12 cellular contexts compared by ENCODE assay signal in the genomic region with DNA sequence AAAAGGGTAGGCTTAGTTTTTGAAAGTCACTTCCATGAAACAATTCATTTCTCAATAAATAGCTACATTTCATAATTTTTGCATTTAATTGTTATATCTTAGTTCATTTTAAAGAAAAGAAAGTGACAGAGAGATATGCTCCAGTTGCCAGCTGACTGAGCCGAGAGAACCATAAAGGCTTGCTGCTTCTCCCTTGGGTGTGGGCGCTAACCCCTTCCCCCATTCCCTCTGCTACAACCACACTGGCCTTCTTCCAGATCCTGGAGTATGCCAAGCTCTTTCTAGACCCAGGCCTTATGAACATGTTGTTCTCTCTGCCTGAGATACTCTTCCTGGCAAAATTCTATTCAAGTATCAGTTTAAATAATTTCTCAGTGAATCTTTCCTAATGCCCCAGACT. TPM values are rescaled to one million over a fixed set of nuclear protein-coding genes. Genes with fewer than 3 reads are reported as not detected.
DNase-seq lines count a peak whose midpoint lies in the region; ATAC-seq, FAIRE-seq and TF ChIP-seq lines count a peak whose summit lies in the region.
"Had no signal": no experiment of that assay in that cellular context is flagged by ENCODE, and none has a peak within 500 bp of the region (broad histone marks: within the 10 kb centered on the region; RNA-seq: fewer than 3 reads in every experiment).

No MANE protein-coding gene starts in this region.

- no peak overlapping the region for H4K91ac ChIP-seq in neuronal stem cell (ENCODE audit: low read depth, low read length, poor library complexity)

- H3K4me2 ChIP-seq in K562 (ENCODE audit: insufficient read depth, low read length) (peak overlapping the region; percentile 34), neuronal stem cell (ENCODE audit: insufficient read depth, low read length, poor library complexity, severe bottlenecking) (no peak overlapping the region)

- no peak overlapping the region for H2BK15ac ChIP-seq in neuronal stem cell (ENCODE audit: low read length)

- H3K79me1 ChIP-seq in neuronal stem cell (ENCODE audit: low read depth, low read length), result no peaks in the 10 kb centered on the region

- BruUV-seq in K562 (replicated peaks; lab: Mats Ljungman, UMichigan), result no TSS peak

- peak overlapping the region; percentile 13 to 67; a peak in 3 of 4 replicates for H3K9ac ChIP-seq in K562 (ENCODE audit: insufficient read depth in 1 of 2, low read depth in 2 of 2, low read length in 2 of 2)
- H3K9ac ChIP-seq in subcutaneous abdominal adipose tissue (ENCODE audit: low read length in 5 of 5), result peak overlapping the region in 2 of 5 donors; percentile 25 to 63
- H3K9ac ChIP-seq in neuronal stem cell (ENCODE audit: low read depth, low read length, poor library complexity), result no peak overlapping the region

- no peaks in the 10 kb centered on the region for H4K20me1 ChIP-seq in K562 (replicated peaks; ENCODE audit: control insufficient read depth, insufficient read depth, low read length)

- no peak for ATAC-seq in K562
- no peak for ATAC-seq in GM18511 (IDR thresholded peaks at IDR 0.05; ENCODE audit: unreplicated experiment)
- ATAC-seq: PC-3 had no signal

- TF ChIP-seq CTCF in K562 (IDR thresholded peaks at IDR 0.05 in 2 of 3, conservative IDR thresholded peaks at IDR 0.05 in 1 of 3; ENCODE audit: insufficient read depth in 2 of 3, low read depth in 1 of 3, low read length in 3 of 3), result no peak
- no peak for TF ChIP-seq CTCF in GM10266 (IDR thresholded peaks at IDR 0.05; ENCODE audit: control insufficient read depth, insufficient read depth, low read depth, missing control alignments)

- H2BK12ac ChIP-seq in neuronal stem cell (ENCODE audit: low read length), result no peak overlapping the region

- no peaks in the 10 kb centered on the region for H3K27me3 ChIP-seq in K562 (ENCODE audit: control insufficient read depth in 2 of 2, insufficient read depth in 2 of 2, low read length in 2 of 2)
- no peaks in the 10 kb centered on the region for H3K27me3 ChIP-seq in layer of hippocampus (ENCODE audit: control insufficient read depth, insufficient read depth, low read length)
- H3K27me3 ChIP-seq in subcutaneous abdominal adipose tissue (ENCODE audit: control insufficient read depth in 5 of 5, insufficient read depth in 4 of 5, low read length in 5 of 5), result no peaks in the 10 kb centered on the region
- H3K27me3 ChIP-seq in neuronal stem cell (ENCODE audit: control insufficient read depth in 3 of 3, insufficient read depth in 3 of 3, low read depth in 1 of 3, low read length in 3 of 3), result no peaks in the 10 kb centered on the region

- H3K79me2 ChIP-seq in K562 (ENCODE audit: control insufficient read depth, insufficient read depth, low read length), result peaks cover 99% of the 10 kb centered on the region

- CTCF ChIA-PET in K562 (lab: Yijun Ruan, JAX; ENCODE audit: low intra/inter-chr PET ratio), result no interaction called here

- no peak overlapping the region for H4K8ac ChIP-seq in neuronal stem cell (ENCODE audit: low read depth, low read length)

- H2BK120ac ChIP-seq in neuronal stem cell (ENCODE audit: low read depth, low read length), result no peak overlapping the region

- no peak overlapping the region for H3K18ac ChIP-seq in neuronal stem cell (ENCODE audit: low read length)

- no peak overlapping the region for H3K14ac ChIP-seq in neuronal stem cell (ENCODE audit: low read length)

- H2BK5ac ChIP-seq in neuronal stem cell (ENCODE audit: low read length), result no peak overlapping the region

- H3K4me1 ChIP-seq in K562 (replicated peaks in 1 of 2; ENCODE audit: control insufficient read depth in 2 of 2, insufficient read depth in 2 of 2, low read length in 2 of 2) (peaks cover 25 to 76% of the 10 kb centered on the region in 2 experiments), subcutaneous abdominal adipose tissue (ENCODE audit: control insufficient read depth in 5 of 5, insufficient read depth in 5 of 5, low read length in 5 of 5) (peaks cover 0 to 74% (median 53%) of the 10 kb centered on the region in 5 donors), neuronal stem cell (ENCODE audit: control insufficient read depth in 2 of 2, insufficient read depth in 1 of 2, low read depth in 1 of 2, low read length in 2 of 2) (peaks cover 0 to 8% of the 10 kb centered on the region in 2 donors)

- no peaks in the 10 kb centered on the region for H3K9me1 ChIP-seq in K562 (ENCODE audit: control insufficient read depth, insufficient read depth, low read length)

- H3K4me3 ChIP-seq in K562, result no peak overlapping the region
- no peak overlapping the region for H3K4me3 ChIP-seq in subcutaneous abdominal adipose tissue (ENCODE audit: low read depth in 1 of 5, low read length in 5 of 5)
- no peak overlapping the region for H3K4me3 ChIP-seq in neuronal stem cell (ENCODE audit: low read length in 2 of 2)
- H3K4me3 ChIP-seq: skin epidermis had no signal

- 46% methylated on average over 2 of the region's 2 CpGs for WGBS in K562 (ENCODE audit: insufficient coverage, low coverage, missing lambda C conversion rate)
- WGBS in neuronal stem cell (ENCODE audit: extremely low coverage in 2 of 2, insufficient read length in 2 of 2, insufficient replicate concordance in 1 of 2), 2 donors, result no CpG with 5 or more reads among the region's 2 CpGs

- intact Hi-C loops in K562 (cut with micrococcal nuclease), result no loop called here

- H3K9me3 ChIP-seq in K562 (replicated peaks; ENCODE audit: control insufficient read depth, insufficient read depth, low read depth, low read length), result peaks cover 2% of the 10 kb centered on the region; the same call in 1 of the 2 replicates
- H3K9me3 ChIP-seq in subcutaneous abdominal adipose tissue (ENCODE audit: control insufficient read depth in 5 of 5, low read length in 5 of 5), result peaks cover 0 to 3% (median 0%) of the 10 kb centered on the region in 5 donors
- H3K9me3 ChIP-seq in neuronal stem cell (replicated peaks in 1 of 2; ENCODE audit: control insufficient read depth in 2 of 2, insufficient read depth in 1 of 2, low read depth in 1 of 2, low read length in 2 of 2), result peaks cover 2 to 4% of the 10 kb centered on the region in 2 donors

- H3K23ac ChIP-seq in neuronal stem cell (ENCODE audit: low read depth, low read length, poor library complexity), result no peak overlapping the region

- in situ Hi-C loops in K562 (cut with MboI), result no loop called here

- no peak overlapping the region for H3K4ac ChIP-seq in neuronal stem cell (ENCODE audit: low read length)

- H2AFZ ChIP-seq in K562 (ENCODE audit: low read depth, low read length) (no peak overlapping the region), neuronal stem cell (ENCODE audit: low read length) (no peak overlapping the region)

- FAIRE-seq in K562 (lab: Jason Lieb, UNC), result no peak

- H3K36me3 ChIP-seq in K562 (ENCODE audit: control insufficient read depth, insufficient read depth, low read length), result peaks cover 16% of the 10 kb centered on the region; the same call in 2 of the 3 replicates
- H3K36me3 ChIP-seq in subcutaneous abdominal adipose tissue (ENCODE audit: control insufficient read depth in 5 of 5, insufficient read depth in 5 of 5, low read length in 5 of 5), result no peaks in the 10 kb centered on the region
- no peaks in the 10 kb centered on the region for H3K36me3 ChIP-seq in neuronal stem cell (replicated peaks in 1 of 2; ENCODE audit: control insufficient read depth in 2 of 2, insufficient read depth in 2 of 2, low read length in 2 of 2)

- no peak overlapping the region for H2AK5ac ChIP-seq in neuronal stem cell (ENCODE audit: low read depth, low read length)

- no peak for TF ChIP-seq RAD21 in K562 (CRISPR knock-in tag; conservative IDR thresholded peaks at IDR 0.05 in 1 of 2, IDR thresholded peaks at IDR 0.05 in 1 of 2)

- DNase-seq in NCI-H1694 treated with DMSO at 0.1 percent for 48 hours (lab: John Stamatoyannopoulos, UW), result peak; percentile 56
- DNase-seq in K562 (ENCODE audit: extremely low read depth in 1 of 4, low spot score in 3 of 4), result no peak
- no peak for DNase-seq in neuronal stem cell (ENCODE audit: low spot score)
- DNase-seq in COLO829 (ENCODE audit: low spot score), result no peak
- DNase-seq in GM10266 (ENCODE audit: extremely low spot score), result no peak
- DNase-seq: CD4-positive, alpha-beta T cell; PC-3; T-helper 2 cell had no signal

- TF ChIP-seq POLR2A in K562 (conservative IDR thresholded peaks at IDR 0.05), result no peak

- POLR2A ChIA-PET in K562 (lab: Yijun Ruan, JAX), result no interaction called here

- TF ChIP-seq EP300 in K562 (IDR thresholded peaks at IDR 0.05; ENCODE audit: low read length), result no peak

- H3K27ac ChIP-seq in K562 (ENCODE audit: extremely low read depth, low read depth, low read length), result peak overlapping the region; percentile 45
- H3K27ac ChIP-seq in layer of hippocampus (ENCODE audit: low read depth, low read length), result peak overlapping the region; percentile 74
- H3K27ac ChIP-seq in subcutaneous abdominal adipose tissue (ENCODE audit: low read depth, low read length), result peak overlapping the region; percentile 95
- no peak overlapping the region for H3K27ac ChIP-seq in neuronal stem cell (replicated peaks; ENCODE audit: low read length)

RNA-seq across cellular contexts. Expression of a gene that starts 12.3 kb away (rescaled TPM):
- 326 and 417 TPM in 2 replicates for total RNA-seq in K562 (2011; cell fraction: chromatin; rRNA removed; ENCODE audit: low replicate concordance)
- total RNA-seq in K562 (2011; cell fraction: nucleolus; rRNA removed), result 241 and 283 TPM in 2 replicates
- total RNA-seq in K562 (2011; cell fraction: nucleoplasm; rRNA removed), result 391 and 568 TPM in 2 replicates
- total RNA-seq in K562 (2014; rRNA removed) (35.5 and 41.4 TPM in 2 replicates), K562 (2014; rRNA removed; fragmentation: Illumina TruSeq; extraction: Trizol) (91.0 and 110 TPM in 2 replicates), K562 (2015; rRNA removed; fragmentation: Illumina TruSeq; extraction: Trizol) (88.2 and 96.9 TPM in 2 replicates), K562 (2021) (110 and 112 TPM in 2 replicates)
- polyA plus RNA-seq in K562 (2011; rRNA removed) (78.2 and 92.1 TPM in 2 replicates), K562 (2014; fragmentation: Illumina TruSeq; extraction: Trizol) (65.0 and 68.2 TPM in 2 replicates), K562 (2014; fragmentation: Nextera tagmentation; extraction: Ambion mirVana) (10 to 100 TPM; 27.4 to 33.3 TPM), K562 (2014; rRNA removed) (41.4 and 43.4 TPM in 2 replicates)
- polyA plus RNA-seq in K562 (2011; cell fraction: cytosol; rRNA removed), result 40.5 and 54.0 TPM in 2 replicates
- polyA plus RNA-seq in K562 (2011; cell fraction: nucleus; rRNA removed), result 57.9 and 62.0 TPM in 2 replicates
- 50.8 and 57.3 TPM in 2 replicates for polyA plus RNA-seq in K562 (2012)
- polyA minus RNA-seq in K562 (2011; rRNA and poly(A)+ RNA removed), result 227 and 260 TPM in 2 replicates
- 87.5 and 90.6 TPM in 2 replicates for polyA minus RNA-seq in K562 (2011; cell fraction: cytosol; rRNA and poly(A)+ RNA removed)
- polyA minus RNA-seq in K562 (2011; cell fraction: nucleus; rRNA and poly(A)+ RNA removed), result 98.4 and 138 TPM in 2 replicates
- polyA plus RNA-seq in neuronal stem cell (2013, experiment 1 of 2), result 21.1 TPM
- 21.2 TPM for polyA plus RNA-seq in neuronal stem cell (2013, experiment 2 of 2)

RNA-seq across cellular contexts. Expression of a gene that starts 40.8 kb away (rescaled TPM):
- total RNA-seq in K562 (2011; cell fraction: chromatin; rRNA removed; ENCODE audit: low replicate concordance), result 131 and 146 TPM in 2 replicates
- total RNA-seq in K562 (2011; cell fraction: nucleolus; rRNA removed), result 74.6 and 80.0 TPM in 2 replicates
- total RNA-seq in K562 (2011; cell fraction: nucleoplasm; rRNA removed), result 126 and 145 TPM in 2 replicates
- total RNA-seq in K562 (2014; rRNA removed), result 77.1 and 82.6 TPM in 2 replicates
- total RNA-seq in K562 (2014; rRNA removed; fragmentation: Illumina TruSeq; extraction: Trizol), result 309 and 348 TPM in 2 replicates
- total RNA-seq in K562 (2015; rRNA removed; fragmentation: Illumina TruSeq; extraction: Trizol), result 155 and 190 TPM in 2 replicates
- 287 and 302 TPM in 2 replicates for total RNA-seq in K562 (2021)
- 299 and 397 TPM in 2 replicates for polyA plus RNA-seq in K562 (2011; rRNA removed)
- polyA plus RNA-seq in K562 (2011; cell fraction: cytosol; rRNA removed), result 168 and 244 TPM in 2 replicates
- 74.2 and 128 TPM in 2 replicates for polyA plus RNA-seq in K562 (2011; cell fraction: nucleus; rRNA removed)
- 169 and 249 TPM in 2 replicates for polyA plus RNA-seq in K562 (2012)
- 246 and 256 TPM in 2 replicates for polyA plus RNA-seq in K562 (2014; fragmentation: Illumina TruSeq; extraction: Trizol)
- 100 to 1,000 TPM; 451 to 542 TPM for polyA plus RNA-seq in K562 (2014; fragmentation: Nextera tagmentation; extraction: Ambion mirVana)
- polyA plus RNA-seq in K562 (2014; rRNA removed), result 225 and 273 TPM in 2 replicates
- 238 and 288 TPM in 2 replicates for polyA minus RNA-seq in K562 (2011; rRNA and poly(A)+ RNA removed)
- 104 and 136 TPM in 2 replicates for polyA minus RNA-seq in K562 (2011; cell fraction: cytosol; rRNA and poly(A)+ RNA removed)
- polyA minus RNA-seq in K562 (2011; cell fraction: nucleus; rRNA and poly(A)+ RNA removed), result 40.0 and 62.9 TPM in 2 replicates
- polyA plus RNA-seq in neuronal stem cell (2013, experiment 1 of 2), result 55.7 TPM
- polyA plus RNA-seq in neuronal stem cell (2013, experiment 2 of 2), result 55.9 TPM
